Comparison of ENCODE assay signal across 29 cellular contexts in the genomic region with DNA sequence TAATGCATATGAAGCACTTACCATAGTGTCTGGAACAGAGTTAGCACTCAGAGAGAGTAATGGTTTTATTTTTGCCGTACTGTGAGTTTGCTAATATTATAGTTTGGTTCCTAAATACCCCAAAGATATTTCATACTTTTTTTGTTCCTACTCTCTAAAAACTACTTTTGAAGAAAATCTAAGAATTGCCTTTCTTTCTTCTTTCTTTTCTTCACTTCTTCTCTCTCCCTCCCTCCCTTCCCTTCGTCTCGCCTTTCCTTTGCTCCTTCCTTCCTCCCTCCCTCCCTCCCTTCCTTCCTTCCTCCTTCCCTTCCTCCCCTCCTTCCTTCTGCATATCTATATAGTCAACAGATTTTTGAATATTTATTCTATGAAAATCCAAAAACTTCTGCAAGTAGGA.
"Had no signal": no experiment of that assay in that cellular context is flagged by ENCODE, and none has a peak within 500 bp of the region (broad histone marks: within the 10 kb centered on the region; RNA-seq: fewer than 3 reads in every experiment).

No MANE protein-coding gene starts in this region.

- H3K4me1 ChIP-seq: suprapubic skin, testis, thyroid gland, tibial artery, transverse colon, upper lobe of left lung, upper lobe of right lung, uterus, vagina had no signal

- H3K4me1 Mint-ChIP-seq: stimulated activated effector memory CD8-positive, alpha-beta T cell treated with anti-CD3 and anti-CD28 coated beads, Interleukin-12 subunit alpha, Interleukin-12 subunit beta, amount 100 ng/mL, for 72 hours; stimulated activated memory B cell treated with anti-CD40 and anti-IgM and Interleukin-4, amounts not matched to agents 10 μg/mL and 1 μg/mL and 100 μg/mL, for 72 hours; stimulated activated naive B cell treated with anti-CD40 and anti-IgM and Interleukin-4, amounts not matched to agents 10 μg/mL and 1 μg/mL and 100 μg/mL, for 72 hours; stimulated activated naive CD8-positive, alpha-beta T cell treated with anti-CD3 and anti-CD28 coated beads, Interleukin-15, amount 100 ng/mL, for 72 hours had no signal

- H3K4me3 ChIP-seq: stomach, suprapubic skin, testis, thoracic aorta, thyroid gland, tibial artery, tibial nerve, transverse colon, upper lobe of left lung, upper lobe of right lung, uterus, vagina had no signal

- FAIRE-seq: urothelium cell line had no signal

- H3K27me3 ChIP-seq: stomach, suprapubic skin, testis, thyroid gland, tibial artery, tibial nerve, transverse colon, upper lobe of left lung, upper lobe of right lung, uterus, vagina had no signal

- H3K27ac Mint-ChIP-seq: stimulated activated effector memory CD8-positive, alpha-beta T cell treated with anti-CD3 and anti-CD28 coated beads, Interleukin-12 subunit alpha, Interleukin-12 subunit beta, amount 100 ng/mL, for 72 hours; stimulated activated memory B cell treated with anti-CD40 and anti-IgM and Interleukin-4, amounts not matched to agents 10 μg/mL and 1 μg/mL and 100 μg/mL, for 72 hours; stimulated activated naive B cell treated with anti-CD40 and anti-IgM and Interleukin-4, amounts not matched to agents 10 μg/mL and 1 μg/mL and 100 μg/mL, for 72 hours; stimulated activated naive CD8-positive, alpha-beta T cell treated with anti-CD3 and anti-CD28 coated beads, Interleukin-15, amount 100 ng/mL, for 72 hours; stimulated activated naive CD8-positive, alpha-beta T cell treated with anti-CD3 and anti-CD28 coated beads, Interleukin-15, Interleukin-2, amounts not matched to agents 100 ng/mL and 50 ng/mL, for 24 hours; type B pancreatic cell had no signal

- H3K36me3 Mint-ChIP-seq: stimulated activated effector memory CD8-positive, alpha-beta T cell treated with anti-CD3 and anti-CD28 coated beads, Interleukin-12 subunit alpha, Interleukin-12 subunit beta, amount 100 ng/mL, for 72 hours; stimulated activated memory B cell treated with anti-CD40 and anti-IgM and Interleukin-4, amounts not matched to agents 10 μg/mL and 1 μg/mL and 100 μg/mL, for 72 hours; stimulated activated naive B cell treated with anti-CD40 and anti-IgM and Interleukin-4, amounts not matched to agents 10 μg/mL and 1 μg/mL and 100 μg/mL, for 72 hours; type B pancreatic cell had no signal

- H3K27ac ChIP-seq: stomach, suprapubic skin, testis, thoracic aorta, thyroid gland, tibial artery, tibial nerve, transverse colon, upper lobe of left lung, upper lobe of right lung, uterus, vagina had no signal

- H3K4me3 Mint-ChIP-seq: stimulated activated effector memory CD8-positive, alpha-beta T cell treated with anti-CD3 and anti-CD28 coated beads, Interleukin-12 subunit alpha, Interleukin-12 subunit beta, amount 100 ng/mL, for 72 hours; stimulated activated memory B cell treated with anti-CD40 and anti-IgM and Interleukin-4, amounts not matched to agents 10 μg/mL and 1 μg/mL and 100 μg/mL, for 72 hours; stimulated activated naive B cell treated with anti-CD40 and anti-IgM and Interleukin-4, amounts not matched to agents 10 μg/mL and 1 μg/mL and 100 μg/mL, for 72 hours; stimulated activated naive CD8-positive, alpha-beta T cell treated with anti-CD3 and anti-CD28 coated beads, Interleukin-15, amount 100 ng/mL, for 72 hours; stimulated activated naive CD8-positive, alpha-beta T cell treated with anti-CD3 and anti-CD28 coated beads, Interleukin-15, Interleukin-2, amounts not matched to agents 100 ng/mL and 50 ng/mL, for 24 hours; type B pancreatic cell had no signal

- H3K36me3 ChIP-seq: stomach, suprapubic skin, thoracic aorta, thyroid gland, tibial artery, tibial nerve, transverse colon, upper lobe of left lung, upper lobe of right lung, uterus, vagina had no signal

- H3K9me3 Mint-ChIP-seq: stimulated activated memory B cell treated with anti-CD40 and anti-IgM and Interleukin-4, amounts not matched to agents 10 μg/mL and 1 μg/mL and 100 μg/mL, for 72 hours; stimulated activated naive B cell treated with anti-CD40 and anti-IgM and Interleukin-4, amounts not matched to agents 10 μg/mL and 1 μg/mL and 100 μg/mL, for 72 hours; stimulated activated naive CD8-positive, alpha-beta T cell treated with anti-CD3 and anti-CD28 coated beads, Interleukin-15, amount 100 ng/mL, for 72 hours; stimulated activated naive CD8-positive, alpha-beta T cell treated with anti-CD3 and anti-CD28 coated beads, Interleukin-15, Interleukin-2, amounts not matched to agents 100 ng/mL and 50 ng/mL, for 24 hours; type B pancreatic cell had no signal

- H3K27me3 Mint-ChIP-seq: stimulated activated memory B cell treated with anti-CD40 and anti-IgM and Interleukin-4, amounts not matched to agents 10 μg/mL and 1 μg/mL and 100 μg/mL, for 72 hours; stimulated activated naive B cell treated with anti-CD40 and anti-IgM and Interleukin-4, amounts not matched to agents 10 μg/mL and 1 μg/mL and 100 μg/mL, for 72 hours; stimulated activated naive CD8-positive, alpha-beta T cell treated with anti-CD3 and anti-CD28 coated beads, Interleukin-15, amount 100 ng/mL, for 72 hours; type B pancreatic cell had no signal

- H3K9me3 ChIP-seq: stomach, suprapubic skin, testis, thoracic aorta, thyroid gland, tibial artery, tibial nerve, transverse colon, upper lobe of left lung, upper lobe of right lung, uterus, vagina had no signal

- DNase-seq: stimulated activated CD4-positive, alpha-beta T cell treated with anti-CD3 and anti-CD28 coated beads, Interleukin-2, amount 100 ng/mL, for 48 hours; stimulated activated CD4-positive, alpha-beta T cell treated with anti-CD3 and anti-CD28 coated beads, Interleukin-4, amount 100 ng/mL, for 1 hour; stimulated activated CD4-positive, alpha-beta T cell treated with anti-CD3 and anti-CD28 coated beads, Interleukin-4, amount 100 ng/mL, for 24 hours; stimulated activated CD4-positive, alpha-beta T cell treated with anti-CD3 and anti-CD28 coated beads, Interleukin-4, amount 100 ng/mL, for 4 hours; stimulated activated CD8-positive, alpha-beta memory T cell treated with anti-CD3 and anti-CD28 coated beads, Interleukin-4, amount 100 ng/mL, for 48 hours; stimulated activated naive B cell treated with anti-CD40 and anti-IgM and Interleukin-4, amounts not matched to agents 10 μg/mL and 1 μg/mL and 100 μg/mL, for 72 hours; stimulated activated naive CD4-positive, alpha-beta T cell; stimulated activated naive CD4-positive, alpha-beta T cell treated with Interleukin-2 at 50 U/mL for 16 hours; stimulated activated naive CD8-positive, alpha-beta T cell treated with anti-CD3 and anti-CD28 coated beads, Interleukin-15, amount 100 ng/mL, for 72 hours; stimulated activated naive CD8-positive, alpha-beta T cell treated with anti-CD3 and anti-CD28 coated beads, Interleukin-15, Interleukin-2, amounts not matched to agents 100 U/mL and 50 U/mL, for 24 hours; stomach; substantia nigra; testis; thyroid gland; tibial artery; transverse colon; trophoblast cell; upper lobe of left lung; upper lobe of right lung; uterus had no signal

- ATAC-seq: stimulated activated effector memory CD8-positive, alpha-beta T cell treated with anti-CD3 and anti-CD28 coated beads, Interleukin-12 subunit alpha, Interleukin-12 subunit beta, amount 100 ng/mL, for 72 hours; stimulated activated memory B cell treated with anti-CD40 and anti-IgM and Interleukin-4, amounts not matched to agents 10 μg/mL and 1 μg/mL and 100 μg/mL, for 72 hours; stimulated activated naive B cell treated with anti-CD40 and anti-IgM and Interleukin-4, amounts not matched to agents 10 μg/mL and 1 μg/mL and 100 μg/mL, for 72 hours; stimulated activated naive CD8-positive, alpha-beta T cell treated with anti-CD3 and anti-CD28 coated beads, Interleukin-15, amount 100 ng/mL, for 72 hours; stimulated activated naive CD8-positive, alpha-beta T cell treated with anti-CD3 and anti-CD28 coated beads, Interleukin-15, Interleukin-2, amounts not matched to agents 100 U/mL and 50 U/mL, for 24 hours; upper lobe of right lung had no signal
